Comparison of ENCODE assay signal across 13 cellular contexts in the genomic region with DNA sequence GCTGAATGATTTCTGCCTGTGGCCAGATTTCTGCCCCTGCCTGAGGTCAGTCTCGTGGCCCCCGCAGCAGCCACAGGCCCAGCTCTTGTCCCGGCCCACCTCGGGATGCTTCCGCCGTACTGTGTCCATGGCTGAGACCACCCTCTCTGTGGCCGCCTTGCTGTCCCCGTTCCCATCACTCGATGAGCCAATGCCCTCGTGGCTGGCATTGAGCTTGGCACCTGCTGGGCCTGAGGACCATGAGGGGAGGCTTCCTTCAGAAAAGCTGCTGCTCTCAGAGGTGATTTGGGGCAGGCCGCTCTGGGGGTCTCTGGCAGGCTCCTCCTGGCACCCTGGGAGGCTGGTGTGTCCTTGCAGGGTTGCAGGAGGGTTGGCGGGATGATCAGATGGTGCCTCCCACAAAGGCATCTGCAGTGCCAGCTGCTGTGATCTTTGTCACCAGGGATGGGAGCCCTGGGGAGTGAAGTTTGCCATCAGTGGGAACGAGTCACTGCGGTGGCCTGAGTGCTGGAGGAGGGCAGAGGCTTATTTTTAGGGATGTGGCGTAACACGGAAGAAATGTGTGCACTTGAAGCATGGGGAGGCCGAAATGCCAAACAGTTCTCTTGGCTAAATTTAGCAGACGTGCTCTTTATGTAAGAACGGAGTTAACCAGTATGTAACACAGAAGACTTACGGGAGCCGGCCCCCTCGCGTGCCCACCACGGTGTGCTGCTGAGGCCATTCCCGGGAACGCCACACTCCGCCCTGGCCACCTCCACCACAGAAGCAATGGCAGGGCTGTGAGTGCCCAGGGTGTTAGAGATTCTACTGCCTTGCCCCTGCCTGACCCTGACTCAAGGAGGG. TPM values are rescaled to one million over a fixed set of nuclear protein-coding genes. Genes with fewer than 3 reads are reported as not detected.
DNase-seq lines count a peak whose midpoint lies in the region; ATAC-seq and TF ChIP-seq lines count a peak whose summit lies in the region.
"Had no signal": no experiment of that assay in that cellular context is flagged by ENCODE, and none has a peak within 500 bp of the region (broad histone marks: within the 10 kb centered on the region; RNA-seq: fewer than 3 reads in every experiment).

No MANE protein-coding gene starts in this region.

- H3K27ac Mint-ChIP-seq in activated CD4-positive, alpha-beta memory T cell treated with anti-CD3 and anti-CD28 coated beads for 36 hours, result no peak overlapping the region
- H3K27ac Mint-ChIP-seq in activated CD4-positive, alpha-beta memory T cell treated with anti-CD3 and anti-CD28 coated beads, Interleukin-2, amount 10 ng/mL, durations not matched to agents 7 days and 5 days, result no peak overlapping the region
- H3K27ac Mint-ChIP-seq in endodermal cell (no peak overlapping the region), endothelial cell (ENCODE audit: unreplicated experiment) (no peak overlapping the region)
- H3K27ac Mint-ChIP-seq: memory B cell had no signal

- H3K9me3 ChIP-seq in endodermal cell (ENCODE audit: control insufficient read depth, low read length) (peaks cover 3% of the 10 kb centered on the region), upper lobe of right lung (no peaks in the 10 kb centered on the region), PC-3 (ENCODE audit: low read length) (no peaks in the 10 kb centered on the region)
- H3K9me3 ChIP-seq: adrenal gland had no signal

- no peak overlapping the region for H2AFZ ChIP-seq in PC-3 (ENCODE audit: low read length)

- no peaks in the 10 kb centered on the region for H3K4me1 ChIP-seq in endodermal cell (ENCODE audit: control insufficient read depth, insufficient read depth, low read length)
- peaks cover 12% of the 10 kb centered on the region for H3K4me1 ChIP-seq in upper lobe of right lung
- no peaks in the 10 kb centered on the region for H3K4me1 ChIP-seq in PC-3 (ENCODE audit: insufficient read depth, low read length)
- H3K4me1 ChIP-seq: adrenal gland had no signal

- no TSS peak for BruUV-seq in PC-3 (replicated peaks; lab: Mats Ljungman, UMichigan)

- H3K27ac ChIP-seq in endodermal cell (ENCODE audit: low read depth, low read length) (no peak overlapping the region), upper lobe of right lung (peak overlapping the region; percentile 1), PC-3 (ENCODE audit: low read length) (no peak overlapping the region)
- H3K27ac ChIP-seq: adrenal gland, KMS-11 had no signal

- H3K27me3 ChIP-seq in endodermal cell (ENCODE audit: control insufficient read depth, insufficient read depth, low read length, poor library complexity, severe bottlenecking) (no peaks in the 10 kb centered on the region), upper lobe of right lung (no peaks in the 10 kb centered on the region), PC-3 (ENCODE audit: low read length) (peaks cover 36% of the 10 kb centered on the region)
- H3K27me3 ChIP-seq: adrenal gland had no signal

- no peaks in the 10 kb centered on the region for H3K4me1 Mint-ChIP-seq in activated CD4-positive, alpha-beta memory T cell treated with anti-CD3 and anti-CD28 coated beads for 36 hours (ENCODE audit: low read depth)
- no peaks in the 10 kb centered on the region for H3K4me1 Mint-ChIP-seq in activated CD4-positive, alpha-beta memory T cell treated with anti-CD3 and anti-CD28 coated beads, Interleukin-2, amount 10 ng/mL, durations not matched to agents 7 days and 5 days
- H3K4me1 Mint-ChIP-seq in endodermal cell (peaks cover 6% of the 10 kb centered on the region), endothelial cell (ENCODE audit: unreplicated experiment) (no peaks in the 10 kb centered on the region)
- H3K4me1 Mint-ChIP-seq: memory B cell had no signal

- ATAC-seq in upper lobe of right lung, result peak; percentile 72
- no peak for ATAC-seq in HG03045 (IDR thresholded peaks at IDR 0.05; ENCODE audit: unreplicated experiment)
- no peak for ATAC-seq in PC-3

- H3F3A ChIP-seq in PC-3 (ENCODE audit: low read length, unreplicated experiment), result no peaks in the 10 kb centered on the region

- H3K9me2 ChIP-seq in PC-3 (replicated peaks; ENCODE audit: low read length), result no peaks in the 10 kb centered on the region

- no peaks in the 10 kb centered on the region for H3K79me2 ChIP-seq in PC-3 (ENCODE audit: low read length)

- H3K4me3 ChIP-seq in endodermal cell (ENCODE audit: low read length) (no peak overlapping the region), upper lobe of right lung (no peak overlapping the region), PC-3 (ENCODE audit: low read length) (no peak overlapping the region)
- H3K4me3 ChIP-seq: adrenal gland had no signal

- WGBS in endodermal cell (ENCODE audit: insufficient coverage in 1 of 2, insufficient read length in 1 of 2), 2 experiments, result 89 to 99% methylated on average over 10 to 27 of the region's 27 CpGs

- no peaks in the 10 kb centered on the region for H3K36me3 ChIP-seq in endodermal cell (ENCODE audit: control insufficient read depth, insufficient read depth, low read length)
- no peaks in the 10 kb centered on the region for H3K36me3 ChIP-seq in upper lobe of right lung
- H3K36me3 ChIP-seq in PC-3 (ENCODE audit: low read depth, low read length), result no peaks in the 10 kb centered on the region
- H3K36me3 ChIP-seq: adrenal gland had no signal

- H3K27me3 Mint-ChIP-seq in activated CD4-positive, alpha-beta memory T cell treated with anti-CD3 and anti-CD28 coated beads for 36 hours, result no peaks in the 10 kb centered on the region
- no peaks in the 10 kb centered on the region for H3K27me3 Mint-ChIP-seq in activated CD4-positive, alpha-beta memory T cell treated with anti-CD3 and anti-CD28 coated beads, Interleukin-2, amount 10 ng/mL, durations not matched to agents 7 days and 5 days
- H3K27me3 Mint-ChIP-seq in endodermal cell (ENCODE audit: insufficient read depth) (no peaks in the 10 kb centered on the region), endothelial cell (ENCODE audit: unreplicated experiment) (peaks cover 12% of the 10 kb centered on the region)
- H3K27me3 Mint-ChIP-seq: memory B cell had no signal

- peak; percentile 6 for DNase-seq in activated CD4-positive, alpha-beta memory T cell treated with anti-CD3 and anti-CD28 coated beads for 36 hours
- no peak for DNase-seq in activated CD4-positive, alpha-beta memory T cell treated with anti-CD3 and anti-CD28 coated beads, Interleukin-2, amount 10 ng/mL, durations not matched to agents 7 days and 5 days
- DNase-seq in endodermal cell (peak; percentile 27), myocyte (ENCODE audit: low read depth) (peak; percentile 44), upper lobe of right lung (peak; percentile 64), PC-3 (no peak), endothelial cell (ENCODE audit: low spot score) (no peak)
- DNase-seq: effector CD4-positive, alpha-beta T cell; NCI-H2029 treated with DMSO at 0.1 percent for 48 hours had no signal

- H4K20me1 ChIP-seq in PC-3 (ENCODE audit: low read length), result no peaks in the 10 kb centered on the region

- no peak overlapping the region for H3K4me3 Mint-ChIP-seq in activated CD4-positive, alpha-beta memory T cell treated with anti-CD3 and anti-CD28 coated beads for 36 hours
- H3K4me3 Mint-ChIP-seq in activated CD4-positive, alpha-beta memory T cell treated with anti-CD3 and anti-CD28 coated beads, Interleukin-2, amount 10 ng/mL, durations not matched to agents 7 days and 5 days, result no peak overlapping the region
- H3K4me3 Mint-ChIP-seq in endodermal cell (no peak overlapping the region), endothelial cell (ENCODE audit: unreplicated experiment) (no peak overlapping the region)
- H3K4me3 Mint-ChIP-seq: memory B cell had no signal

- CTCF ChIA-PET in activated CD4-positive, alpha-beta memory T cell treated with anti-CD3 and anti-CD28 coated beads for 36 hours (lab: Charles Lee), result no interaction called here
- CTCF ChIA-PET in activated CD4-positive, alpha-beta memory T cell treated with anti-CD3 and anti-CD28 coated beads, Interleukin-2, amount 10 ng/mL, durations not matched to agents 7 days and 5 days (lab: Charles Lee), result no interaction called here
- CTCF ChIA-PET in PC-3 (lab: Charles Lee), result no interaction called here

- no peaks in the 10 kb centered on the region for H3K36me3 Mint-ChIP-seq in activated CD4-positive, alpha-beta memory T cell treated with anti-CD3 and anti-CD28 coated beads for 36 hours
- H3K36me3 Mint-ChIP-seq in activated CD4-positive, alpha-beta memory T cell treated with anti-CD3 and anti-CD28 coated beads, Interleukin-2, amount 10 ng/mL, durations not matched to agents 7 days and 5 days (ENCODE audit: low read depth), result no peaks in the 10 kb centered on the region
- H3K36me3 Mint-ChIP-seq in endodermal cell (ENCODE audit: low read depth), result peaks cover 10% of the 10 kb centered on the region
- peaks cover 11% of the 10 kb centered on the region for H3K36me3 Mint-ChIP-seq in endothelial cell (ENCODE audit: low read depth, unreplicated experiment)
- H3K36me3 Mint-ChIP-seq: memory B cell had no signal

- H3K9ac ChIP-seq in endodermal cell (ENCODE audit: extremely low read depth, low read length, poor library complexity, severe bottlenecking) (no peak overlapping the region), PC-3 (ENCODE audit: low read length) (no peak overlapping the region)
- H3K9ac ChIP-seq: KMS-11 had no signal

- no peak overlapping the region for H3K4me2 ChIP-seq in PC-3 (ENCODE audit: low read length)
- H3K4me2 ChIP-seq: KMS-11 had no signal

- TF ChIP-seq CTCF in endodermal cell (conservative IDR thresholded peaks at IDR 0.05) (no peak), upper lobe of right lung (IDR thresholded peaks at IDR 0.05) (no peak), PC-3 (conservative IDR thresholded peaks at IDR 0.05; ENCODE audit: low read depth, low read length) (no peak), endothelial cell (IDR thresholded peaks at IDR 0.05; ENCODE audit: unreplicated experiment) (no peak)

- POLR2A ChIA-PET in activated CD4-positive, alpha-beta memory T cell treated with anti-CD3 and anti-CD28 coated beads for 36 hours (lab: Charles Lee), result no interaction called here
- POLR2A ChIA-PET in activated CD4-positive, alpha-beta memory T cell treated with anti-CD3 and anti-CD28 coated beads, Interleukin-2, amount 10 ng/mL, durations not matched to agents 7 days and 5 days (lab: Charles Lee), result no interaction called here
- POLR2A ChIA-PET in PC-3 (lab: Charles Lee; ENCODE audit: unreplicated experiment), result no interaction called here

- peaks cover 2% of the 10 kb centered on the region for H3K9me3 Mint-ChIP-seq in activated CD4-positive, alpha-beta memory T cell treated with anti-CD3 and anti-CD28 coated beads for 36 hours
- H3K9me3 Mint-ChIP-seq in activated CD4-positive, alpha-beta memory T cell treated with anti-CD3 and anti-CD28 coated beads, Interleukin-2, amount 10 ng/mL, durations not matched to agents 7 days and 5 days, result peaks cover 6% of the 10 kb centered on the region
- H3K9me3 Mint-ChIP-seq in endodermal cell (peaks cover 17% of the 10 kb centered on the region), endothelial cell (ENCODE audit: unreplicated experiment) (no peaks in the 10 kb centered on the region)
- H3K9me3 Mint-ChIP-seq: memory B cell had no signal

- intact Hi-C loops in activated CD4-positive, alpha-beta memory T cell treated with anti-CD3 and anti-CD28 coated beads for 36 hours (cut with micrococcal nuclease), result no loop called here
- intact Hi-C loops in upper lobe of right lung (cut with DNase I), result no loop called here
- intact Hi-C loops in PC-3 (cut with micrococcal nuclease), result no loop called here

RNA-seq across cellular contexts. Expression of a gene that starts 47.7 kb away (rescaled TPM):
- total RNA-seq in activated CD4-positive, alpha-beta memory T cell treated with anti-CD3 and anti-CD28 coated beads for 36 hours, result under 1 TPM; 0.55 to 0.56 TPM
- total RNA-seq in activated CD4-positive, alpha-beta memory T cell treated with anti-CD3 and anti-CD28 coated beads, Interleukin-2, amount 10 ng/mL, durations not matched to agents 7 days and 5 days, result under 1 TPM; 0.13 to 0.23 TPM
- total RNA-seq in endodermal cell (1 to 10 TPM in 1 of 2 donors, under 1 TPM in 1; 0.64 to 1.8 TPM), myocyte (not detected in 2 replicates), upper lobe of right lung (4.5 TPM), PC-3 (2014; rRNA removed) (not detected in 2 replicates), endothelial cell (ENCODE audit: unreplicated experiment) (2.4 TPM)
- 0.57 TPM for polyA plus RNA-seq in endodermal cell (2013, experiment 1 of 2)
- polyA plus RNA-seq in endodermal cell (2013, experiment 2 of 2), result 0.41 TPM
- polyA plus RNA-seq in myocyte (2012), result not detected

Comparison
In these comparisons a context has a peak if more than half of its experiments do, and no peak if none do; other contexts are left out.
1. DNase-seq: peak in activated CD4-positive, alpha-beta memory T cell treated with anti-CD3 and anti-CD28 coated beads for 36 hours (single experiment), endodermal cell (single experiment), myocyte (single experiment) and upper lobe of right lung (single experiment); none in activated CD4-positive, alpha-beta memory T cell treated with anti-CD3 and anti-CD28 coated beads, Interleukin-2, amount 10 ng/mL, durations not matched to agents 7 days and 5 days (single experiment), PC-3 (single experiment) and endothelial cell (single experiment).